10 cellular contexts compared by ENCODE assay signal in the genomic region with DNA sequence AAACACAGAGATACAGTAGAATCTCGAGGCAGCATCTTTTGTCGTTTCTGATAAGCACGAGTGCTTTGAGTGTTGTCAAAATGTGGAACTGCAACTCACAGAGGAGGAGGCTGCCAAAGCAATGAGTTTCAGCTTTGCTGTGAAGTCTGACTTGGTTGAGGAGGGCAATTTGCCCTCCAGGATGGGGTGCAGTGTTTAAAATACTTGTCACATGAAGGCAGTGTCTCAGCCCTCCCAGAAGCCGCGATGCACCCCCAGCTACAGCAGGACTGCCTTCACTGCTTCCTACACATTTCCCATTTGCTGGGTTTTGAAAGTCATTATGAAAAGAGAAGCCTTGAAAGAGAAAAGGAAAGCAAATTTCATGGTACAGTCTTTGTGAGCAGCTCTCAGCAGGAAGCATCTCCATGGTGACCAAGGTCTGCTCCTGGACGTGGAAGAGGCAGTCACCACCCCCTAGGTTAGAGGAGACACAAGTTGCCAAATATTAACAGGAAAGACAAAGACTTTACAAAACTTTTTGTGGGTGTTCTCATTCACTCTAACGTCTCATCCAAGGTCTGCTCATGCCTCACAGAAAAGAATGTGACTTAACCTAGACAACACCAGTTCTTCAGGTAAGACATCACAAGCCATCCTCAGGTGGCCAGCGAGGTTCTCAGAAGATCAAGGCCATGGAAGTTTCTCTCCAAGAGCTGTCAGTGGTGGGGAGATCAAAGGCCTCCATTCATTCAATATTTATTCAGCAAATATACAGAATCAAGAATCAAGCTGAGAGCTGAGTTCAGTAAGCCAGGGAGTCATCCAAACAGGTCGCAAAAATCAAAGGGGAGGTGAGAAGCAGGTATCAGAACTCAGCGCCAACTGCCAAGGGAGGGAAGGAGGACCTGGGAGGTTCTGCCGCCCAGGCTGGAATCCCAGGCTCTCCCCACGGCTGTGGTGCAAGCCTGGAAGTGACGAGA.
DNase-seq lines count a peak whose midpoint lies in the region; ATAC-seq and TF ChIP-seq lines count a peak whose summit lies in the region.
"Had no signal": no experiment of that assay in that cellular context is flagged by ENCODE, and none has a peak within 500 bp of the region (broad histone marks: within the 10 kb centered on the region; RNA-seq: fewer than 3 reads in every experiment).

No MANE protein-coding gene starts in this region.

- DNase-seq in NCI-H2107 treated with DMSO at 0.1 percent for 48 hours (lab: John Stamatoyannopoulos, UW; ENCODE audit: unreplicated experiment) (peak; percentile 25), NCI-H2107 (lab: John Stamatoyannopoulos, UW) (no peak), gastrocnemius medialis (no peak), NCI-H524 treated with DMSO at 0.1 percent for 48 hours (lab: John Stamatoyannopoulos, UW) (no peak)
- no peak for DNase-seq in naive thymus-derived CD4-positive, alpha-beta T cell
- DNase-seq: HFFc6 had no signal

- POLR2A ChIA-PET in naive thymus-derived CD4-positive, alpha-beta T cell (lab: Charles Lee): no interaction called here

- no peaks in the 10 kb centered on the region for H3K27me3 Mint-ChIP-seq in naive thymus-derived CD4-positive, alpha-beta T cell
- H3K27me3 Mint-ChIP-seq: activated naive CD4-positive, alpha-beta T cell treated with anti-CD3 and anti-CD28 coated beads, Interleukin-2, amount 50 U/mL, for 24 hours had no signal

- H3K27me3 ChIP-seq in naive thymus-derived CD4-positive, alpha-beta T cell (ENCODE audit: control insufficient read depth in 2 of 2, insufficient read depth in 2 of 2, low read length in 2 of 2): no peaks in the 10 kb centered on the region
- H3K27me3 ChIP-seq in gastrocnemius medialis: no peaks in the 10 kb centered on the region

- TF ChIP-seq POLR2A in gastrocnemius medialis (IDR thresholded peaks at IDR 0.05): no peak

- no peak overlapping the region for H3K27ac ChIP-seq in naive thymus-derived CD4-positive, alpha-beta T cell (ENCODE audit: low read depth, low read length)
- no peak overlapping the region for H3K27ac ChIP-seq in gastrocnemius medialis

- peak overlapping the region in 5 of 10 donors; percentile 6 to 44 (median 15) for H3K4me3 Mint-ChIP-seq in naive thymus-derived CD4-positive, alpha-beta T cell
- H3K4me3 Mint-ChIP-seq: activated naive CD4-positive, alpha-beta T cell treated with anti-CD3 and anti-CD28 coated beads, Interleukin-2, amount 50 U/mL, for 24 hours; HFFc6 had no signal

- ATAC-seq in GM21515 (IDR thresholded peaks at IDR 0.05; ENCODE audit: unreplicated experiment) (peak; percentile 91), HG03354 (IDR thresholded peaks at IDR 0.05; ENCODE audit: poor library complexity, severe bottlenecking, unreplicated experiment) (peak; percentile 85), gastrocnemius medialis (no peak), SK-N-SH treated with all-trans-retinoic acid at 6 μM for 48 hours (no peak)
- ATAC-seq in naive thymus-derived CD4-positive, alpha-beta T cell: no peak

- peaks cover 6 to 23% (median 17%) of the 10 kb centered on the region in 7 donors for H3K4me1 Mint-ChIP-seq in naive thymus-derived CD4-positive, alpha-beta T cell

- no peak overlapping the region for H3K4me3 ChIP-seq in naive thymus-derived CD4-positive, alpha-beta T cell (ENCODE audit: low read length)
- H3K4me3 ChIP-seq in gastrocnemius medialis: no peak overlapping the region

- intact Hi-C loops in naive thymus-derived CD4-positive, alpha-beta T cell (cut with micrococcal nuclease): no loop called here
- intact Hi-C loops in gastrocnemius medialis (cut with DNase I; ENCODE audit: low total_unique reads): no loop called here

- no peaks in the 10 kb centered on the region for H3K36me3 ChIP-seq in naive thymus-derived CD4-positive, alpha-beta T cell (ENCODE audit: control insufficient read depth in 2 of 3, insufficient read depth in 3 of 3, low read length in 3 of 3)
- H3K36me3 ChIP-seq in gastrocnemius medialis: no peaks in the 10 kb centered on the region

- CTCF ChIA-PET in naive thymus-derived CD4-positive, alpha-beta T cell (lab: Charles Lee): no interaction called here

- no peaks in the 10 kb centered on the region for H3K9me3 ChIP-seq in naive thymus-derived CD4-positive, alpha-beta T cell (ENCODE audit: control insufficient read depth in 2 of 3, low read length in 3 of 3)
- H3K9me3 ChIP-seq in gastrocnemius medialis: no peaks in the 10 kb centered on the region

- in situ Hi-C loops in gastrocnemius medialis (cut with MboI; ENCODE audit: low sequenced_read_pairs in 4 of 4): no loop called here

- H3K9me3 Mint-ChIP-seq in naive thymus-derived CD4-positive, alpha-beta T cell: no peaks in the 10 kb centered on the region
- H3K9me3 Mint-ChIP-seq: activated naive CD4-positive, alpha-beta T cell treated with anti-CD3 and anti-CD28 coated beads, Interleukin-2, amount 50 U/mL, for 24 hours had no signal

- H3K36me3 Mint-ChIP-seq in naive thymus-derived CD4-positive, alpha-beta T cell: no peaks in the 10 kb centered on the region
- H3K36me3 Mint-ChIP-seq: activated naive CD4-positive, alpha-beta T cell treated with anti-CD3 and anti-CD28 coated beads, Interleukin-2, amount 50 U/mL, for 24 hours had no signal

- H3K27ac Mint-ChIP-seq in naive thymus-derived CD4-positive, alpha-beta T cell: peak overlapping the region in 6 of 9 donors; percentile 3 to 60 (median 26)
- H3K27ac Mint-ChIP-seq: activated naive CD4-positive, alpha-beta T cell treated with anti-CD3 and anti-CD28 coated beads, Interleukin-2, amount 50 U/mL, for 24 hours; HFFc6 had no signal

- no peaks in the 10 kb centered on the region for H3K4me1 ChIP-seq in naive thymus-derived CD4-positive, alpha-beta T cell (ENCODE audit: control insufficient read depth in 2 of 2, insufficient read depth in 2 of 2, low read length in 2 of 2)
- no peaks in the 10 kb centered on the region for H3K4me1 ChIP-seq in gastrocnemius medialis

- no peak for TF ChIP-seq CTCF in gastrocnemius medialis (IDR thresholded peaks at IDR 0.05 in 4 of 5, conservative IDR thresholded peaks at IDR 0.05 in 1 of 5)

TF ChIP-seq in SK-N-SH treated with all-trans-retinoic acid at 6 μM for 48 hours, 23 proteins besides CTCF, POLR2A, EP300 and RAD21:
- no peak for TF ChIP-seq ZFP3 (CRISPR knock-in tag; IDR thresholded peaks at IDR 0.05)
- no peak for TF ChIP-seq ESRRG (CRISPR knock-in tag; IDR thresholded peaks at IDR 0.05)
- no peak for TF ChIP-seq ZC3H10 (CRISPR knock-in tag; IDR thresholded peaks at IDR 0.05)
- TF ChIP-seq BACH2 (CRISPR knock-in tag; IDR thresholded peaks at IDR 0.05; ENCODE audit: borderline replicate concordance): no peak
- no peak for TF ChIP-seq ZNF8 (CRISPR knock-in tag; IDR thresholded peaks at IDR 0.05)
- no peak for TF ChIP-seq CSDC2 (CRISPR knock-in tag; IDR thresholded peaks at IDR 0.05)
- no peak for TF ChIP-seq OSR1 (CRISPR knock-in tag; IDR thresholded peaks at IDR 0.05)
- TF ChIP-seq ZFP30 (CRISPR knock-in tag; IDR thresholded peaks at IDR 0.05): no peak
- no peak for TF ChIP-seq GLIS3 (CRISPR knock-in tag; IDR thresholded peaks at IDR 0.05)
- TF ChIP-seq PPARA (CRISPR knock-in tag; IDR thresholded peaks at IDR 0.05; ENCODE audit: borderline replicate concordance): no peak
- TF ChIP-seq, protein P1, sequence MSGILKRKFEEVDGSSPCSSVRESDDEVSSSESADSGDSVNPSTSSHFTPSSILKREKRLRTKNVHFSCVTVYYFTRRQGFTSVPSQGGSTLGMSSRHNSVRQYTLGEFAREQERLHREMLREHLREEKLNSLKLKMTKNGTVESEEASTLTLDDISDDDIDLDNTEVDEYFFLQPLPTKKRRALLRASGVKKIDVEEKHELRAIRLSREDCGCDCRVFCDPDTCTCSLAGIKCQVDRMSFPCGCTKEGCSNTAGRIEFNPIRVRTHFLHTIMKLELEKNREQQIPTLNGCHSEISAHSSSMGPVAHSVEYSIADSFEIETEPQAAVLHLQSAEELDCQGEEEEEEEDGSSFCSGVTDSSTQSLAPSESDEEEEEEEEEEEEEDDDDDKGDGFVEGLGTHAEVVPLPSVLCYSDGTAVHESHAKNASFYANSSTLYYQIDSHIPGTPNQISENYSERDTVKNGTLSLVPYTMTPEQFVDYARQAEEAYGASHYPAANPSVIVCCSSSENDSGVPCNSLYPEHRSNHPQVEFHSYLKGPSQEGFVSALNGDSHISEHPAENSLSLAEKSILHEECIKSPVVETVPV (CRISPR knock-in tag; IDR thresholded peaks at IDR 0.05): no peak
- TF ChIP-seq ZNF70 (CRISPR knock-in tag; IDR thresholded peaks at IDR 0.05): no peak

Comparison
In these comparisons a context has a peak if more than half of its experiments do, and no peak if none do; other contexts are left out.
1. ATAC-seq: peak in GM21515 (single experiment) and HG03354 (single experiment); none in naive thymus-derived CD4-positive, alpha-beta T cell (single experiment), gastrocnemius medialis (0 of 2) and SK-N-SH treated with all-trans-retinoic acid at 6 μM for 48 hours (single experiment).